28 cellular contexts compared by ENCODE assay signal in the genomic region with DNA sequence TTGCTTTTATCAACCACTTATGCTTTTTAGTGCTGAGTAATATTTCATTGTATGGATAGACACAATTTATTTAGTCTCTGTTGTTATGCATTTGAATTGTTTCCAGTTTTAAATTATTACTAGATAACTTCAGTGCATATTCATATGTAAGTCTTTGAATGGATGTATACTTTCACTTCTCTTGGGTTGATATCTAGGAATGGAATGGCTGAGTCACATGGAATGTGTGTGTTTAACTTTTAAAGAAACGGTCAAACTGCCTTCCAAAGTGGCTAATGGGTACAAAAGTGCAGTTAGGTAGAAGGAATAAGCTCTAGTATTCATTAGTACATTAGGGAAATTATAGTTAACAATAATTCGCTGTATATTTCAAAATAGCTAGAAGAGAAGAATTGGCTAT.
DNase-seq lines count a peak whose midpoint lies in the region; ATAC-seq and TF ChIP-seq lines count a peak whose summit lies in the region.
"Had no signal": no experiment of that assay in that cellular context is flagged by ENCODE, and none has a peak within 500 bp of the region (broad histone marks: within the 10 kb centered on the region; RNA-seq: fewer than 3 reads in every experiment).

No MANE protein-coding gene starts in this region.

- H3K4me3 ChIP-seq in choroid plexus epithelial cell (ENCODE audit: low read depth, low read length), result no peak overlapping the region
- H3K4me3 ChIP-seq: coronary artery, GM23338, PC-9, tibial artery had no signal

- no peak for TF ChIP-seq CTCF in choroid plexus epithelial cell (conservative IDR thresholded peaks at IDR 0.05; ENCODE audit: low read depth, low read length)

- DNase-seq in Daoy (ENCODE audit: low read depth) (peak; percentile 25), M059J (ENCODE audit: low read depth) (peak; percentile 13), choroid plexus epithelial cell (ENCODE audit: low read depth) (peak; percentile 5), non-pigmented ciliary epithelial cell (ENCODE audit: low read depth) (peak; percentile 15), NOMO-1 treated with dmso at 0.1 percent for 144 hours (lab: John Stamatoyannopoulos, UW; ENCODE audit: unreplicated experiment) (no peak), NCI-H128 (lab: John Stamatoyannopoulos, UW; ENCODE audit: unreplicated experiment) (no peak), left lobe of liver (ENCODE audit: low spot score) (no peak)
- DNase-seq: activated CD4-positive, alpha-beta memory T cell treated with anti-CD3 and anti-CD28 coated beads for 36 hours; activated CD4-positive, alpha-beta T cell treated with anti-CD3 and anti-CD28 coated beads for 1 hour; activated CD8-positive, alpha-beta memory T cell treated with anti-CD3 and anti-CD28 coated beads, Interleukin-2, amount 50 U/mL, for 48 hours; activated naive CD4-positive, alpha-beta T cell treated with anti-CD3 and anti-CD28 coated beads, Interleukin-2, amount 50 U/mL, for 16 hours; amniotic stem cell; COR-L47; effector CD8-positive, alpha-beta T cell; head of caudate nucleus; KG1; midbrain; naive B cell; NCI-H1417; NCI-H2029; NCI-H526 treated with DMSO at 0.1 percent for 48 hours; PC-9; Right ventricle myocardium superior; stimulated activated CD4-positive, alpha-beta T cell treated with anti-CD3 and anti-CD28 coated beads, Interleukin-15, amount 100 ng/mL, for 24 hours; stimulated activated CD4-positive, alpha-beta T cell treated with anti-CD3 and anti-CD28 coated beads, Interleukin-4, amount 100 ng/mL, for 4 hours; tibial artery had no signal

- no peak for ATAC-seq in left lobe of liver
- ATAC-seq: GM23338 had no signal

Comparison
In these comparisons a context has a peak if more than half of its experiments do, and no peak if none do; other contexts are left out.
1. DNase-seq: peak in Daoy (single experiment), M059J (single experiment), choroid plexus epithelial cell (single experiment) and non-pigmented ciliary epithelial cell (single experiment); none in NOMO-1 treated with dmso at 0.1 percent for 144 hours (single experiment), NCI-H128 (single experiment) and left lobe of liver (single experiment).